8 cellular contexts compared by ENCODE assay signal in the genomic region with DNA sequence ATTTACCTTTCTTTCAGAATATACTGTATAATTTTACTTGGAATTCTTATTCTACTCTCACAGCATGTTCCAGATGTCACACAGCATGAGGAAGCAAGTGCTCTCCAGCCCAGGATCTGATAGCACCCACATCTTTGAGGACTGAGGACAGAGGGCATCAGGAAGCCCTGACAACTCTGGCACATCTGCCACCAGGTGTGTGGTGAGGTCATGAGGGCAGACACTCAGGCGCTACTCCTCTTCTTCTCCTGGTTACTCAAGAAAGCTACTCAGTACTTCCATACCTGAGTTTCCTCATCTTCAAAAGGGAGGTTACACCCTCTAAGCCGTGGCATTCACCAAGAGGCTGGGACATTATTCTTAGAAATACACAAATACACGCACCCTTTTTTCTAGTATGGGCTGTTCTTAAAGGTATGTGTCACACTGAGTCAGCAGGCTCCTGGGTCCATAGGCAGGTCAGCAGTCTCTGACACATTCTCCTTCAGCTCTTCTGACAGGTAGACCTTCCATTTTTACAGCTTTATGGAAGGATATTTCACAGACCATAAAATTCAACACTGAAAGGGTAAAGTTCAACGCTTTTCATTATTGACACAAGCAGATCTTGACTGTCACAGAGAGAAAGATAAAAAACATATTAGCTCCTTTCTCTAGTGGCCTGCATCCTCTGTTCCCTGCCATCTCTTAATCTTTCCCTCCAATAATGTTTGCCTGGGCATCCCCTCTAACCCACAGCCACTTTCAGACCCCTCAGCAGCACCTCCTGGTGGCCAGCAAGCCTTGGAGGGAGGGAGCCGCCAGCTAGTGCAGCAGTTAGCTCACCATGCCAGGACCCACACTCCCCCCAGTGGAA.
DNase-seq lines count a peak whose midpoint lies in the region; ATAC-seq and TF ChIP-seq lines count a peak whose summit lies in the region.

No MANE protein-coding gene starts in this region.

- H3K36me3 Mint-ChIP-seq in activated CD4-positive, alpha-beta memory T cell treated with anti-CD3 and anti-CD28 coated beads for 36 hours = no peaks in the 10 kb centered on the region
- no peaks in the 10 kb centered on the region for H3K36me3 Mint-ChIP-seq in activated CD4-positive, alpha-beta memory T cell treated with anti-CD3 and anti-CD28 coated beads, Interleukin-2, amount 10 ng/mL, durations not matched to agents 7 days and 5 days (ENCODE audit: low read depth)

- no peaks in the 10 kb centered on the region for H4K20me1 ChIP-seq in smooth muscle cell (ENCODE audit: low read depth)

- TF ChIP-seq CTCF in left ventricle myocardium inferior (IDR thresholded peaks at IDR 0.05; ENCODE audit: borderline replicate concordance) (peak; percentile 92), smooth muscle cell (IDR thresholded peaks at IDR 0.05; ENCODE audit: borderline replicate concordance, insufficient read depth, poor library complexity, severe bottlenecking) (peak; percentile 68)

- no peaks in the 10 kb centered on the region for H3K4me1 Mint-ChIP-seq in activated CD4-positive, alpha-beta memory T cell treated with anti-CD3 and anti-CD28 coated beads for 36 hours (ENCODE audit: low read depth)
- H3K4me1 Mint-ChIP-seq in activated CD4-positive, alpha-beta memory T cell treated with anti-CD3 and anti-CD28 coated beads, Interleukin-2, amount 10 ng/mL, durations not matched to agents 7 days and 5 days = no peaks in the 10 kb centered on the region

- H2AFZ ChIP-seq in smooth muscle cell (ENCODE audit: low read depth) = no peak overlapping the region

- 34% methylated on average over 5 of the region's 5 CpGs for WGBS in smooth muscle cell (ENCODE audit: low lambda C conversion rate)

- peak overlapping the region; percentile 25 for H3K9ac ChIP-seq in smooth muscle cell (ENCODE audit: low read depth)

- H3K9me3 ChIP-seq in left ventricle myocardium inferior (replicated peaks) = no peaks in the 10 kb centered on the region
- no peaks in the 10 kb centered on the region for H3K9me3 ChIP-seq in smooth muscle cell (replicated peaks; ENCODE audit: low read depth)

- no peak overlapping the region for H3K4me3 ChIP-seq in left ventricle myocardium inferior
- no peak overlapping the region for H3K4me3 ChIP-seq in smooth muscle cell

- CTCF ChIA-PET in activated CD4-positive, alpha-beta memory T cell treated with anti-CD3 and anti-CD28 coated beads for 36 hours (lab: Charles Lee) = interaction anchor here (0.8 to 1.2 kb wide), 4 partner anchors 53 to 823 kb away, joined by 3 read pairs; no protein-coding TSS in a partner anchor
- CTCF ChIA-PET in activated CD4-positive, alpha-beta memory T cell treated with anti-CD3 and anti-CD28 coated beads, Interleukin-2, amount 10 ng/mL, durations not matched to agents 7 days and 5 days (lab: Charles Lee) = interaction anchor here (0.9 to 1.2 kb wide), 4 partner anchors 9 to 223 kb away, joined by 3 to 7 read pairs (median 3); no protein-coding TSS in a partner anchor

- H3K27ac ChIP-seq in left ventricle myocardium inferior (replicated peaks) (peak overlapping the region; percentile 62), smooth muscle cell (ENCODE audit: low read depth) (peak overlapping the region; percentile 69)

- DNase-seq in activated CD4-positive, alpha-beta memory T cell treated with anti-CD3 and anti-CD28 coated beads for 36 hours = peak; percentile 42
- no peak for DNase-seq in activated CD4-positive, alpha-beta memory T cell treated with anti-CD3 and anti-CD28 coated beads, Interleukin-2, amount 10 ng/mL, durations not matched to agents 7 days and 5 days
- peak; percentile 79 for DNase-seq in NCI-H82 (lab: John Stamatoyannopoulos, UW)
- peak; percentile 78 for DNase-seq in amniotic epithelial cell (ENCODE audit: low read depth)
- DNase-seq in left ventricle myocardium inferior = peak; percentile 78
- DNase-seq in smooth muscle cell (lab: John Stamatoyannopoulos, UW; ENCODE audit: unreplicated experiment) = peak; percentile 26

- H3K4me3 Mint-ChIP-seq in activated CD4-positive, alpha-beta memory T cell treated with anti-CD3 and anti-CD28 coated beads for 36 hours = no peak overlapping the region
- H3K4me3 Mint-ChIP-seq in activated CD4-positive, alpha-beta memory T cell treated with anti-CD3 and anti-CD28 coated beads, Interleukin-2, amount 10 ng/mL, durations not matched to agents 7 days and 5 days = no peak overlapping the region

- H3K9me3 Mint-ChIP-seq in activated CD4-positive, alpha-beta memory T cell treated with anti-CD3 and anti-CD28 coated beads for 36 hours = no peaks in the 10 kb centered on the region
- no peaks in the 10 kb centered on the region for H3K9me3 Mint-ChIP-seq in activated CD4-positive, alpha-beta memory T cell treated with anti-CD3 and anti-CD28 coated beads, Interleukin-2, amount 10 ng/mL, durations not matched to agents 7 days and 5 days

- H3K4me1 ChIP-seq in left ventricle myocardium inferior = peaks cover 26% of the 10 kb centered on the region
- peaks cover 10% of the 10 kb centered on the region for H3K4me1 ChIP-seq in smooth muscle cell (ENCODE audit: low read depth)

- H3K27me3 ChIP-seq in left ventricle myocardium inferior (ENCODE audit: low read depth) = no peaks in the 10 kb centered on the region
- H3K27me3 ChIP-seq in smooth muscle cell (ENCODE audit: low read depth) = no peaks in the 10 kb centered on the region

- no peak overlapping the region for H3K27ac Mint-ChIP-seq in activated CD4-positive, alpha-beta memory T cell treated with anti-CD3 and anti-CD28 coated beads for 36 hours
- H3K27ac Mint-ChIP-seq in activated CD4-positive, alpha-beta memory T cell treated with anti-CD3 and anti-CD28 coated beads, Interleukin-2, amount 10 ng/mL, durations not matched to agents 7 days and 5 days = no peak overlapping the region

- intact Hi-C loops in activated CD4-positive, alpha-beta memory T cell treated with anti-CD3 and anti-CD28 coated beads for 36 hours (cut with micrococcal nuclease) = loop anchor here (5.0 kb wide), 1 partner anchor 178 kb away; no protein-coding TSS in a partner anchor
- intact Hi-C loops in left ventricle myocardium inferior (cut with micrococcal nuclease) = loop anchor here (5.0 kb wide), 1 partner anchor 103 kb away; a partner anchor contains a TSS

- no peaks in the 10 kb centered on the region for H3K79me2 ChIP-seq in smooth muscle cell (ENCODE audit: low read depth)

- H3K36me3 ChIP-seq in left ventricle myocardium inferior (no peaks in the 10 kb centered on the region), smooth muscle cell (ENCODE audit: low read depth) (no peaks in the 10 kb centered on the region)

- ATAC-seq in HG03460 (IDR thresholded peaks at IDR 0.05; ENCODE audit: unreplicated experiment) (no peak), HG03025 (IDR thresholded peaks at IDR 0.05; ENCODE audit: low FRiP score, unreplicated experiment) (no peak)

- H3F3A ChIP-seq in smooth muscle cell (ENCODE audit: low read depth) = no peaks in the 10 kb centered on the region

- H3K4me2 ChIP-seq in smooth muscle cell = no peak overlapping the region

- POLR2A ChIA-PET in activated CD4-positive, alpha-beta memory T cell treated with anti-CD3 and anti-CD28 coated beads for 36 hours (lab: Charles Lee) = no interaction called here
- POLR2A ChIA-PET in activated CD4-positive, alpha-beta memory T cell treated with anti-CD3 and anti-CD28 coated beads, Interleukin-2, amount 10 ng/mL, durations not matched to agents 7 days and 5 days (lab: Charles Lee) = no interaction called here

- H3K27me3 Mint-ChIP-seq in activated CD4-positive, alpha-beta memory T cell treated with anti-CD3 and anti-CD28 coated beads for 36 hours = peaks cover 16% of the 10 kb centered on the region
- peaks cover 3% of the 10 kb centered on the region for H3K27me3 Mint-ChIP-seq in activated CD4-positive, alpha-beta memory T cell treated with anti-CD3 and anti-CD28 coated beads, Interleukin-2, amount 10 ng/mL, durations not matched to agents 7 days and 5 days
